In genomic region chr22:19522190-19522880, GRCh38 we compare ENCODE assay signal across 9 cellular contexts. TPM values are rescaled to one million over a fixed set of nuclear protein-coding genes. Genes with fewer than 3 reads are reported as not detected.
DNase-seq lines count a peak whose midpoint lies in the region; ATAC-seq, FAIRE-seq and TF ChIP-seq lines count a peak whose summit lies in the region.
"Had no signal": no experiment of that assay in that cellular context is flagged by ENCODE, and none has a peak within 500 bp of the region (broad histone marks: within the 10 kb centered on the region; RNA-seq: fewer than 3 reads in every experiment).

No MANE protein-coding gene starts in this region.

- peaks cover 54% of the 10 kb centered on the region; the same call in 2 of the 3 replicates for H3K36me3 ChIP-seq in K562 (ENCODE audit: control insufficient read depth, insufficient read depth, low read length)

- no peak overlapping the region for H3K4me3 ChIP-seq in K562

- H3K9me1 ChIP-seq in K562 (ENCODE audit: control insufficient read depth, insufficient read depth, low read length), result no peaks in the 10 kb centered on the region

- CTCF ChIA-PET in K562 (lab: Yijun Ruan, JAX; ENCODE audit: low intra/inter-chr PET ratio), result no interaction called here

- intact Hi-C loops in K562 (cut with micrococcal nuclease), result no loop called here

- peaks cover 11 to 12% of the 10 kb centered on the region in 2 experiments; a peak in 4 of 5 replicates for H3K27me3 ChIP-seq in K562 (ENCODE audit: control insufficient read depth in 2 of 2, insufficient read depth in 2 of 2, low read length in 2 of 2)

- TF ChIP-seq POLR2A in K562 (conservative IDR thresholded peaks at IDR 0.05), result peak; percentile 60

- DNase-seq in AG20443 (ENCODE audit: low spot score), result peak; percentile 9
- peak; percentile 95 for DNase-seq in NCI-H1092 (lab: John Stamatoyannopoulos, UW)
- DNase-seq in K562 (ENCODE audit: extremely low read depth in 1 of 4, low spot score in 3 of 4), result peak in 2 of 4 experiments; percentile 53 to 64
- DNase-seq in midbrain (lab: John Stamatoyannopoulos, UW), result peak; percentile 59
- DNase-seq in stimulated activated CD4-positive, alpha-beta T cell treated with anti-CD3 and anti-CD28 coated beads, Interleukin-12 subunit alpha, Interleukin-12 subunit beta, amount 100 ng/mL, for 4 hours, result no peak
- DNase-seq in T-helper 9 cell, result no peak
- DNase-seq in activated CD4-positive, alpha-beta T cell treated with anti-CD3 and anti-CD28 coated beads, Interleukin-2, amount 50 U/mL, for 48 hours, result no peak

- no peak overlapping the region for H2AFZ ChIP-seq in K562 (ENCODE audit: low read depth, low read length)

- in situ Hi-C loops in K562 (cut with MboI), result no loop called here

- no peak for TF ChIP-seq RAD21 in K562 (CRISPR knock-in tag; conservative IDR thresholded peaks at IDR 0.05 in 1 of 2, IDR thresholded peaks at IDR 0.05 in 1 of 2)

- no peak for FAIRE-seq in K562 (lab: Jason Lieb, UNC)

- peak overlapping the region in 1 of 2 experiments; percentile 56; a peak in 2 of 4 replicates for H3K9ac ChIP-seq in K562 (ENCODE audit: insufficient read depth in 1 of 2, low read depth in 2 of 2, low read length in 2 of 2)

- POLR2A ChIA-PET in K562 (lab: Yijun Ruan, JAX), result interaction anchor here (0.6 to 2.8 kb wide), 18 partner anchors 8 to 318 kb away, joined by 3 to 22 read pairs (median 4); partner anchors contain the start of gene C22orf39

- WGBS in K562 (ENCODE audit: insufficient coverage, low coverage, missing lambda C conversion rate), result 78% methylated on average over 16 of the region's 16 CpGs

- H3K9me3 ChIP-seq in K562 (replicated peaks; ENCODE audit: control insufficient read depth, insufficient read depth, low read depth, low read length), result no peaks in the 10 kb centered on the region

- H3K79me2 ChIP-seq in K562 (ENCODE audit: control insufficient read depth, insufficient read depth, low read length), result no peaks in the 10 kb centered on the region

- no peak for TF ChIP-seq EP300 in K562 (IDR thresholded peaks at IDR 0.05; ENCODE audit: low read length)

- H3K27ac ChIP-seq in K562 (ENCODE audit: extremely low read depth, low read depth, low read length), result no peak overlapping the region

- TF ChIP-seq CTCF in K562 (IDR thresholded peaks at IDR 0.05 in 2 of 3, conservative IDR thresholded peaks at IDR 0.05 in 1 of 3; ENCODE audit: insufficient read depth in 2 of 3, low read depth in 1 of 3, low read length in 3 of 3), result no peak

- peaks cover 16% of the 10 kb centered on the region for H4K20me1 ChIP-seq in K562 (replicated peaks; ENCODE audit: control insufficient read depth, insufficient read depth, low read length)

- no peak overlapping the region for H3K4me2 ChIP-seq in K562 (ENCODE audit: insufficient read depth, low read length)

- ATAC-seq in K562 (peak; percentile 19), GM21786 (IDR thresholded peaks at IDR 0.05; ENCODE audit: unreplicated experiment) (no peak)

- no TSS peak for BruUV-seq in K562 (replicated peaks; lab: Mats Ljungman, UMichigan)

- peaks cover 0 to 44% of the 10 kb centered on the region in 2 experiments; a peak in 3 of 5 replicates for H3K4me1 ChIP-seq in K562 (replicated peaks in 1 of 2; ENCODE audit: control insufficient read depth in 2 of 2, insufficient read depth in 2 of 2, low read length in 2 of 2)

TF ChIP-seq in K562, 482 proteins besides CTCF, POLR2A, EP300 and RAD21 (continues in another document):
- no peak for TF ChIP-seq ZFPM2 (CRISPR knock-in tag; IDR thresholded peaks at IDR 0.05)
- 0 out of 2 replicates have a peak, but pooled peaks have one; percentile 18 for TF ChIP-seq CBX1 (IDR thresholded peaks at IDR 0.05; ENCODE audit: low read depth)
- TF ChIP-seq ZNF445 (CRISPR knock-in tag; IDR thresholded peaks at IDR 0.05; ENCODE audit: low read depth), result 0 out of 2 replicates have a peak, but pooled peaks have one; percentile 22
- no peak for TF ChIP-seq KLF6 (CRISPR knock-in tag; IDR thresholded peaks at IDR 0.05; ENCODE audit: borderline replicate concordance)
- no peak for TF ChIP-seq PRPF4 (IDR thresholded peaks at IDR 0.05; ENCODE audit: insufficient read depth, low read depth, low read length, poor library complexity, severe bottlenecking)
- no peak for TF ChIP-seq DPF2 (IDR thresholded peaks at IDR 0.05)
- TF ChIP-seq NFIX (CRISPR knock-in tag; IDR thresholded peaks at IDR 0.05; ENCODE audit: low read depth), result no peak
- no peak for TF ChIP-seq NR1H2 (CRISPR knock-in tag; IDR thresholded peaks at IDR 0.05)
- TF ChIP-seq JUN (IDR thresholded peaks at IDR 0.05; ENCODE audit: borderline replicate concordance, low read depth, low read length), result no peak
- TF ChIP-seq JUN (CRISPR knock-in tag; IDR thresholded peaks at IDR 0.05; ENCODE audit: borderline replicate concordance), result 0 out of 2 replicates have a peak, but pooled peaks have one; percentile 13
- TF ChIP-seq MECOM (CRISPR knock-in tag; IDR thresholded peaks at IDR 0.05), result no peak

RNA-seq across cellular contexts. Expression of gene CLDN5, which starts 1.9 kb away (rescaled TPM):
- not detected in 2 replicates for total RNA-seq in K562 (2011; cell fraction: chromatin; rRNA removed; ENCODE audit: low replicate concordance)
- not detected in 2 replicates for total RNA-seq in K562 (2011; cell fraction: nucleolus; rRNA removed)
- total RNA-seq in K562 (2011; cell fraction: nucleoplasm; rRNA removed), result not detected in 2 replicates
- total RNA-seq in K562 (2014; rRNA removed) (not detected in 2 replicates), K562 (2014; rRNA removed; fragmentation: Illumina TruSeq; extraction: Trizol) (not detected in 2 replicates), K562 (2015; rRNA removed; fragmentation: Illumina TruSeq; extraction: Trizol) (not detected in 2 replicates), K562 (2021) (0.16 and 0.20 TPM in 2 replicates)
- polyA plus RNA-seq in K562 (2011; rRNA removed) (not detected in 2 replicates), K562 (2014; fragmentation: Illumina TruSeq; extraction: Trizol) (not detected in 2 replicates), K562 (2014; fragmentation: Nextera tagmentation; extraction: Ambion mirVana) (not detected), K562 (2014; rRNA removed) (not detected in 2 replicates)
- not detected in 2 replicates for polyA plus RNA-seq in K562 (2011; cell fraction: cytosol; rRNA removed)
- polyA plus RNA-seq in K562 (2011; cell fraction: nucleus; rRNA removed), result not detected in 2 replicates
- polyA plus RNA-seq in K562 (2012), result 0.08 and 0.18 TPM in 2 replicates
- not detected in 2 replicates for polyA minus RNA-seq in K562 (2011; rRNA and poly(A)+ RNA removed)
- not detected in 2 replicates for polyA minus RNA-seq in K562 (2011; cell fraction: cytosol; rRNA and poly(A)+ RNA removed)
- not detected in 2 replicates for polyA minus RNA-seq in K562 (2011; cell fraction: nucleus; rRNA and poly(A)+ RNA removed)
- total RNA-seq: NCI-H460 had no signal

RNA-seq across cellular contexts. Expression of gene CDC45, which starts 42.6 kb away (rescaled TPM):
- 810 and 853 TPM in 2 replicates for total RNA-seq in K562 (2011; cell fraction: chromatin; rRNA removed; ENCODE audit: low replicate concordance)
- 339 and 346 TPM in 2 replicates for total RNA-seq in K562 (2011; cell fraction: nucleolus; rRNA removed)
- 307 and 398 TPM in 2 replicates for total RNA-seq in K562 (2011; cell fraction: nucleoplasm; rRNA removed)
- 415 and 450 TPM in 2 replicates for total RNA-seq in K562 (2014; rRNA removed)
- total RNA-seq in K562 (2014; rRNA removed; fragmentation: Illumina TruSeq; extraction: Trizol), result 263 and 295 TPM in 2 replicates
- total RNA-seq in K562 (2015; rRNA removed; fragmentation: Illumina TruSeq; extraction: Trizol), result 239 and 251 TPM in 2 replicates
- total RNA-seq in K562 (2021), result 312 and 319 TPM in 2 replicates
- 580 and 584 TPM in 2 replicates for polyA plus RNA-seq in K562 (2011; rRNA removed)
- polyA plus RNA-seq in K562 (2011; cell fraction: cytosol; rRNA removed), result 370 and 430 TPM in 2 replicates
- 642 and 944 TPM in 2 replicates for polyA plus RNA-seq in K562 (2011; cell fraction: nucleus; rRNA removed)
- 267 and 326 TPM in 2 replicates for polyA plus RNA-seq in K562 (2012)
- polyA plus RNA-seq in K562 (2014; fragmentation: Illumina TruSeq; extraction: Trizol), result 412 and 430 TPM in 2 replicates
- 100 to 1,000 TPM; 276 to 465 TPM for polyA plus RNA-seq in K562 (2014; fragmentation: Nextera tagmentation; extraction: Ambion mirVana)
- 410 and 427 TPM in 2 replicates for polyA plus RNA-seq in K562 (2014; rRNA removed)
- 415 and 540 TPM in 2 replicates for polyA minus RNA-seq in K562 (2011; rRNA and poly(A)+ RNA removed)
- 153 and 162 TPM in 2 replicates for polyA minus RNA-seq in K562 (2011; cell fraction: cytosol; rRNA and poly(A)+ RNA removed)
- 185 and 445 TPM in 2 replicates for polyA minus RNA-seq in K562 (2011; cell fraction: nucleus; rRNA and poly(A)+ RNA removed)

RNA-seq across cellular contexts. Expression of gene UFD1, which starts 43.3 kb away (rescaled TPM):
- 307 and 375 TPM in 2 replicates for total RNA-seq in K562 (2011; cell fraction: chromatin; rRNA removed; ENCODE audit: low replicate concordance)
- total RNA-seq in K562 (2011; cell fraction: nucleolus; rRNA removed), result 219 and 230 TPM in 2 replicates
- total RNA-seq in K562 (2011; cell fraction: nucleoplasm; rRNA removed), result 278 and 374 TPM in 2 replicates
- 238 and 290 TPM in 2 replicates for total RNA-seq in K562 (2014; rRNA removed)
- total RNA-seq in K562 (2014; rRNA removed; fragmentation: Illumina TruSeq; extraction: Trizol), result 361 and 365 TPM in 2 replicates
- total RNA-seq in K562 (2015; rRNA removed; fragmentation: Illumina TruSeq; extraction: Trizol), result 330 and 363 TPM in 2 replicates
- 284 and 307 TPM in 2 replicates for total RNA-seq in K562 (2021)
- polyA plus RNA-seq in K562 (2011; rRNA removed), result 428 and 564 TPM in 2 replicates
- polyA plus RNA-seq in K562 (2011; cell fraction: cytosol; rRNA removed), result 516 and 625 TPM in 2 replicates
- 577 and 723 TPM in 2 replicates for polyA plus RNA-seq in K562 (2011; cell fraction: nucleus; rRNA removed)
- polyA plus RNA-seq in K562 (2012), result 381 and 502 TPM in 2 replicates
- 551 and 645 TPM in 2 replicates for polyA plus RNA-seq in K562 (2014; fragmentation: Illumina TruSeq; extraction: Trizol)
- polyA plus RNA-seq in K562 (2014; fragmentation: Nextera tagmentation; extraction: Ambion mirVana), result 100 to 1,000 TPM; 503 to 627 TPM
- 321 and 446 TPM in 2 replicates for polyA plus RNA-seq in K562 (2014; rRNA removed)
- polyA minus RNA-seq in K562 (2011; rRNA and poly(A)+ RNA removed), result 432 and 439 TPM in 2 replicates
- 143 and 172 TPM in 2 replicates for polyA minus RNA-seq in K562 (2011; cell fraction: cytosol; rRNA and poly(A)+ RNA removed)
- 99.8 and 195 TPM in 2 replicates for polyA minus RNA-seq in K562 (2011; cell fraction: nucleus; rRNA and poly(A)+ RNA removed)

Comparison
In these comparisons a context has a peak if more than half of its experiments do, and no peak if none do; other contexts are left out.
1. DNase-seq: peak in AG20443 (single experiment), NCI-H1092 (single experiment) and midbrain (single experiment); none in stimulated activated CD4-positive, alpha-beta T cell treated with anti-CD3 and anti-CD28 coated beads, Interleukin-12 subunit alpha, Interleukin-12 subunit beta, amount 100 ng/mL, for 4 hours (single experiment), T-helper 9 cell (single experiment) and activated CD4-positive, alpha-beta T cell treated with anti-CD3 and anti-CD28 coated beads, Interleukin-2, amount 50 U/mL, for 48 hours (0 of 2).